ENCODE assay signal across 8 cellular contexts in genomic region chr1:32754282-32755097, GRCh38. TPM values are rescaled to one million over a fixed set of nuclear protein-coding genes. Genes with fewer than 3 reads are reported as not detected.
DNase-seq lines count a peak whose midpoint lies in the region; ATAC-seq and TF ChIP-seq lines count a peak whose summit lies in the region.

No MANE protein-coding gene starts in this region.

- DNase-seq in dermis blood vessel endothelial cell = peak; percentile 30
- peak in 1 of 2 donors; percentile 26 for DNase-seq in memory B cell (ENCODE audit: low spot score in 2 of 2)
- peak; percentile 46 for DNase-seq in stimulated activated naive B cell treated with anti-CD40 and anti-IgM and Interleukin-4, amounts not matched to agents 10 μg/mL and 1 μg/mL and 100 μg/mL, for 72 hours
- DNase-seq in globus pallidus (ENCODE audit: low spot score) = no peak
- DNase-seq in HAP-1 (ENCODE audit: low spot score in 2 of 2) = no peak

- TF ChIP-seq CTCF in 22Rv1 (IDR thresholded peaks at IDR 0.05) (no peak), WI38 (IDR thresholded peaks at IDR 0.05; ENCODE audit: low read depth, low read length) (no peak)

- ATAC-seq in HG02588 (IDR thresholded peaks at IDR 0.05; ENCODE audit: unreplicated experiment) = peak; percentile 38
- peak; percentile 59 for ATAC-seq in memory B cell (ENCODE audit: low read depth)
- ATAC-seq in stimulated activated naive B cell treated with anti-CD40 and anti-IgM and Interleukin-4, amounts not matched to agents 10 μg/mL and 1 μg/mL and 100 μg/mL, for 72 hours (replicated peaks) = peak; percentile 79 to 84

- no peaks in the 10 kb centered on the region for H3K36me3 Mint-ChIP-seq in memory B cell
- H3K36me3 Mint-ChIP-seq in stimulated activated naive B cell treated with anti-CD40 and anti-IgM and Interleukin-4, amounts not matched to agents 10 μg/mL and 1 μg/mL and 100 μg/mL, for 72 hours = no peaks in the 10 kb centered on the region

- H3K4me3 Mint-ChIP-seq in memory B cell = peak overlapping the region; percentile 81
- H3K4me3 Mint-ChIP-seq in stimulated activated naive B cell treated with anti-CD40 and anti-IgM and Interleukin-4, amounts not matched to agents 10 μg/mL and 1 μg/mL and 100 μg/mL, for 72 hours = peak overlapping the region; percentile 73 to 76

- no peaks in the 10 kb centered on the region for H3K9me3 ChIP-seq in HAP-1

- H3K27ac ChIP-seq in 22Rv1 = peak overlapping the region; percentile 46

- H3K4me3 ChIP-seq in WI38 (ENCODE audit: low read depth, low read length) (peak overlapping the region; percentile 56), HAP-1 (no peak overlapping the region)

- no peaks in the 10 kb centered on the region for H3K9me3 Mint-ChIP-seq in memory B cell
- H3K9me3 Mint-ChIP-seq in stimulated activated naive B cell treated with anti-CD40 and anti-IgM and Interleukin-4, amounts not matched to agents 10 μg/mL and 1 μg/mL and 100 μg/mL, for 72 hours = no peaks in the 10 kb centered on the region

- H3K4me1 Mint-ChIP-seq in memory B cell = peaks cover 7% of the 10 kb centered on the region
- peaks cover 6 to 7% of the 10 kb centered on the region in 2 donors for H3K4me1 Mint-ChIP-seq in stimulated activated naive B cell treated with anti-CD40 and anti-IgM and Interleukin-4, amounts not matched to agents 10 μg/mL and 1 μg/mL and 100 μg/mL, for 72 hours

- H3K27me3 ChIP-seq in HAP-1 (ENCODE audit: low read depth) = no peaks in the 10 kb centered on the region

- peaks cover 14% of the 10 kb centered on the region for H3K27me3 Mint-ChIP-seq in memory B cell
- peaks cover 22 to 28% of the 10 kb centered on the region in 2 donors for H3K27me3 Mint-ChIP-seq in stimulated activated naive B cell treated with anti-CD40 and anti-IgM and Interleukin-4, amounts not matched to agents 10 μg/mL and 1 μg/mL and 100 μg/mL, for 72 hours

- peaks cover under 1% of the 10 kb centered on the region; the same call in 1 of the 2 replicates for H3K4me1 ChIP-seq in HAP-1

- no peaks in the 10 kb centered on the region for H3K36me3 ChIP-seq in HAP-1 (replicated peaks)

- peak overlapping the region; percentile 62 for H3K27ac Mint-ChIP-seq in memory B cell
- no peak overlapping the region for H3K27ac Mint-ChIP-seq in stimulated activated naive B cell treated with anti-CD40 and anti-IgM and Interleukin-4, amounts not matched to agents 10 μg/mL and 1 μg/mL and 100 μg/mL, for 72 hours

- in situ Hi-C loops in HAP-1 (cut with MboI; ENCODE audit: low sequenced_read_pairs) = loop anchor here (5.0 kb wide), 1 partner anchor 47 kb away; no protein-coding TSS in a partner anchor

RNA-seq across cellular contexts. Expression of gene SYNC, which starts 51.9 kb away (rescaled TPM):
- 16.4 and 21.4 TPM in 2 replicates for total RNA-seq in dermis blood vessel endothelial cell

Comparison
In these comparisons a context has a peak if more than half of its experiments do, and no peak if none do; other contexts are left out.
1. DNase-seq: peak in dermis blood vessel endothelial cell (single experiment) and stimulated activated naive B cell treated with anti-CD40 and anti-IgM and Interleukin-4, amounts not matched to agents 10 μg/mL and 1 μg/mL and 100 μg/mL, for 72 hours (single experiment); none in globus pallidus (single experiment) and HAP-1 (0 of 2).
2. Peak in every context shown above with its lines, with median percentiles within 50 percentile points of each other: ATAC-seq.